In genomic region chr5:124655943-124656459, GRCh38 we compare ENCODE assay signal across 8 cellular contexts.
DNase-seq lines count a peak whose midpoint lies in the region; ATAC-seq, FAIRE-seq and TF ChIP-seq lines count a peak whose summit lies in the region.

No MANE protein-coding gene starts in this region.

- no peak for TF ChIP-seq EP300 in stomach (IDR thresholded peaks at IDR 0.05)

- no peak for TF ChIP-seq POLR2A in stomach (IDR thresholded peaks at IDR 0.05)
- no peak for TF ChIP-seq POLR2A in GM12892 (IDR thresholded peaks at IDR 0.05; ENCODE audit: low read depth, low read length)

- ATAC-seq in Right ventricle myocardium superior (ENCODE audit: poor library complexity) (peak; percentile 66), HG03565 (IDR thresholded peaks at IDR 0.05; ENCODE audit: unreplicated experiment) (no peak)

- peaks cover 83% of the 10 kb centered on the region for H3K4me1 ChIP-seq in SJSA1 (replicated peaks)
- peaks cover 28 to 96% (median 77%) of the 10 kb centered on the region in 4 donors for H3K4me1 ChIP-seq in stomach

- no peak for TF ChIP-seq CTCF in stomach (IDR thresholded peaks at IDR 0.05)

- H3K27me3 ChIP-seq in SJSA1 (replicated peaks), result no peaks in the 10 kb centered on the region
- H3K27me3 ChIP-seq in stomach, result no peaks in the 10 kb centered on the region

- DNase-seq in EH (ENCODE audit: low read depth), result peak; percentile 86
- peak; percentile 58 for DNase-seq in MV-4-11 (lab: John Stamatoyannopoulos, UW)
- DNase-seq in SJSA1 (ENCODE audit: low read depth in 1 of 2, low spot score in 2 of 2), result peak; percentile 70 to 86
- no peak for DNase-seq in Right ventricle myocardium superior
- peak; percentile 70 for DNase-seq in stomach
- no peak for DNase-seq in NK-92 (lab: John Stamatoyannopoulos, UW; ENCODE audit: unreplicated experiment)
- no peak for DNase-seq in GM12892 (ENCODE audit: insufficient read length)

- H3K27ac ChIP-seq in SJSA1 (peak overlapping the region; percentile 42), stomach (peak overlapping the region; percentile 24 to 81 (median 74))

- H3K9me3 ChIP-seq in SJSA1 (replicated peaks) (no peaks in the 10 kb centered on the region), stomach (no peaks in the 10 kb centered on the region)

- H3K4me3 ChIP-seq in SJSA1, result no peak overlapping the region
- H3K4me3 ChIP-seq in stomach, result no peak overlapping the region

- no peak for FAIRE-seq in GM12892 (lab: Jason Lieb, UNC)

- H3K36me3 ChIP-seq in SJSA1 (no peaks in the 10 kb centered on the region), stomach (no peaks in the 10 kb centered on the region)

- 8 to 24% (median 16%) methylated on average over 5 of the region's 5 CpGs for WGBS in stomach, 5 donors

- intact Hi-C loops in Right ventricle myocardium superior (cut with DNase I), result loop anchor here (10.0 kb wide), 1 partner anchor 249 kb away; no protein-coding TSS in a partner anchor
- intact Hi-C loops in stomach (cut with DNase I; ENCODE audit: low total_unique reads), result no loop called here

Comparison
In these comparisons a context has a peak if more than half of its experiments do, and no peak if none do; other contexts are left out.
1. DNase-seq: peak in EH (single experiment), MV-4-11 (single experiment), SJSA1 (2 of 2) and stomach (single experiment); none in Right ventricle myocardium superior (single experiment), NK-92 (single experiment) and GM12892 (single experiment).